1 cellular context compared by ENCODE assay signal in genomic region chr19:11374449-11375142, GRCh38.
TF ChIP-seq lines count a peak whose summit lies in the region.

Gene SWSAP1 (plus strand): TSS chr19:11374666. CDS start chr19:11374681, 15 bp downstream.

TF ChIP-seq in K562, 482 proteins besides CTCF, POLR2A, EP300 and RAD21 (continued from another document and continues in another):
- TF ChIP-seq PRDM10 (IDR thresholded peaks at IDR 0.05; ENCODE audit: partially characterized antibody), result no peak
- TF ChIP-seq, protein P1, sequence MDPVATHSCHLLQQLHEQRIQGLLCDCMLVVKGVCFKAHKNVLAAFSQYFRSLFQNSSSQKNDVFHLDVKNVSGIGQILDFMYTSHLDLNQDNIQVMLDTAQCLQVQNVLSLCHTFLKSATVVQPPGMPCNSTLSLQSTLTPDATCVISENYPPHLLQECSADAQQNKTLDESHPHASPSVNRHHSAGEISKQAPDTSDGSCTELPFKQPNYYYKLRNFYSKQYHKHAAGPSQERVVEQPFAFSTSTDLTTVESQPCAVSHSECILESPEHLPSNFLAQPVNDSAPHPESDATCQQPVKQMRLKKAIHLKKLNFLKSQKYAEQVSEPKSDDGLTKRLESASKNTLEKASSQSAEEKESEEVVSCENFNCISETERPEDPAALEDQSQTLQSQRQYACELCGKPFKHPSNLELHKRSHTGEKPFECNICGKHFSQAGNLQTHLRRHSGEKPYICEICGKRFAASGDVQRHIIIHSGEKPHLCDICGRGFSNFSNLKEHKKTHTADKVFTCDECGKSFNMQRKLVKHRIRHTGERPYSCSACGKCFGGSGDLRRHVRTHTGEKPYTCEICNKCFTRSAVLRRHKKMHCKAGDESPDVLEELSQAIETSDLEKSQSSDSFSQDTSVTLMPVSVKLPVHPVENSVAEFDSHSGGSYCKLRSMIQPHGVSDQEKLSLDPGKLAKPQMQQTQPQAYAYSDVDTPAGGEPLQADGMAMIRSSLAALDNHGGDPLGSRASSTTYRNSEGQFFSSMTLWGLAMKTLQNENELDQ (CRISPR knock-in tag; IDR thresholded peaks at IDR 0.05; ENCODE audit: borderline replicate concordance), result no peak
- TF ChIP-seq, protein P2, sequence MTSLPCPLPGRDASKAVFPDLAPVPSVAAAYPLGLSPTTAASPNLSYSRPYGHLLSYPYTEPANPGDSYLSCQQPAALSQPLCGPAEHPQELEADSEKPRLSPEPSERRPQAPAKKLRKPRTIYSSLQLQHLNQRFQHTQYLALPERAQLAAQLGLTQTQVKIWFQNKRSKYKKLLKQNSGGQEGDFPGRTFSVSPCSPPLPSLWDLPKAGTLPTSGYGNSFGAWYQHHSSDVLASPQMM (CRISPR knock-in tag; IDR thresholded peaks at IDR 0.05), result no peak
- no peak for TF ChIP-seq ZNF124 (CRISPR knock-in tag; IDR thresholded peaks at IDR 0.05)
- TF ChIP-seq EZH2 (IDR thresholded peaks at IDR 0.05; ENCODE audit: borderline replicate concordance, low read depth, low read length), result no peak
- TF ChIP-seq ARHGAP35 (IDR thresholded peaks at IDR 0.05; ENCODE audit: partially characterized antibody), result no peak
- TF ChIP-seq FIP1L1 (IDR thresholded peaks at IDR 0.05; ENCODE audit: low read depth, low read length, poor library complexity, severe bottlenecking), result no peak
- no peak for TF ChIP-seq XRCC3 (IDR thresholded peaks at IDR 0.05)
- peak; percentile 44 for TF ChIP-seq GTF2E2 (tag; IDR thresholded peaks at IDR 0.05)
- 0 out of 2 replicates have a peak, but pooled peaks have one; percentile 75 for TF ChIP-seq ETV5 (CRISPR knock-in tag; IDR thresholded peaks at IDR 0.05; ENCODE audit: low read depth)
- TF ChIP-seq AFF1 (IDR thresholded peaks at IDR 0.05; ENCODE audit: low read depth in 1 of 2, partially characterized antibody in 2 of 2), result peak in 1 of 2 experiments; percentile 37
- TF ChIP-seq, protein P3, sequence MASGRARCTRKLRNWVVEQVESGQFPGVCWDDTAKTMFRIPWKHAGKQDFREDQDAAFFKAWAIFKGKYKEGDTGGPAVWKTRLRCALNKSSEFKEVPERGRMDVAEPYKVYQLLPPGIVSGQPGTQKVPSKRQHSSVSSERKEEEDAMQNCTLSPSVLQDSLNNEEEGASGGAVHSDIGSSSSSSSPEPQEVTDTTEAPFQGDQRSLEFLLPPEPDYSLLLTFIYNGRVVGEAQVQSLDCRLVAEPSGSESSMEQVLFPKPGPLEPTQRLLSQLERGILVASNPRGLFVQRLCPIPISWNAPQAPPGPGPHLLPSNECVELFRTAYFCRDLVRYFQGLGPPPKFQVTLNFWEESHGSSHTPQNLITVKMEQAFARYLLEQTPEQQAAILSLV (tag; IDR thresholded peaks at IDR 0.05), result no peak
- no peak for TF ChIP-seq TAF9B (IDR thresholded peaks at IDR 0.05; ENCODE audit: partially characterized antibody)
- TF ChIP-seq, protein P4, sequence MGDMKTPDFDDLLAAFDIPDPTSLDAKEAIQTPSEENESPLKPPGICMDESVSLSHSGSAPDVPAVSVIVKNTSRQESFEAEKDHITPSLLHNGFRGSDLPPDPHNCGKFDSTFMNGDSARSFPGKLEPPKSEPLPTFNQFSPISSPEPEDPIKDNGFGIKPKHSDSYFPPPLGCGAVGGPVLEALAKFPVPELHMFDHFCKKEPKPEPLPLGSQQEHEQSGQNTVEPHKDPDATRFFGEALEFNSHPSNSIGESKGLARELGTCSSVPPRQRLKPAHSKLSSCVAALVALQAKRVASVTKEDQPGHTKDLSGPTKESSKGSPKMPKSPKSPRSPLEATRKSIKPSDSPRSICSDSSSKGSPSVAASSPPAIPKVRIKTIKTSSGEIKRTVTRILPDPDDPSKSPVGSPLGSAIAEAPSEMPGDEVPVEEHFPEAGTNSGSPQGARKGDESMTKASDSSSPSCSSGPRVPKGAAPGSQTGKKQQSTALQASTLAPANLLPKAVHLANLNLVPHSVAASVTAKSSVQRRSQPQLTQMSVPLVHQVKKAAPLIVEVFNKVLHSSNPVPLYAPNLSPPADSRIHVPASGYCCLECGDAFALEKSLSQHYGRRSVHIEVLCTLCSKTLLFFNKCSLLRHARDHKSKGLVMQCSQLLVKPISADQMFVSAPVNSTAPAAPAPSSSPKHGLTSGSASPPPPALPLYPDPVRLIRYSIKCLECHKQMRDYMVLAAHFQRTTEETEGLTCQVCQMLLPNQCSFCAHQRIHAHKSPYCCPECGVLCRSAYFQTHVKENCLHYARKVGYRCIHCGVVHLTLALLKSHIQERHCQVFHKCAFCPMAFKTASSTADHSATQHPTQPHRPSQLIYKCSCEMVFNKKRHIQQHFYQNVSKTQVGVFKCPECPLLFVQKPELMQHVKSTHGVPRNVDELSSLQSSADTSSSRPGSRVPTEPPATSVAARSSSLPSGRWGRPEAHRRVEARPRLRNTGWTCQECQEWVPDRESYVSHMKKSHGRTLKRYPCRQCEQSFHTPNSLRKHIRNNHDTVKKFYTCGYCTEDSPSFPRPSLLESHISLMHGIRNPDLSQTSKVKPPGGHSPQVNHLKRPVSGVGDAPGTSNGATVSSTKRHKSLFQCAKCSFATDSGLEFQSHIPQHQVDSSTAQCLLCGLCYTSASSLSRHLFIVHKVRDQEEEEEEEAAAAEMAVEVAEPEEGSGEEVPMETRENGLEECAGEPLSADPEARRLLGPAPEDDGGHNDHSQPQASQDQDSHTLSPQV (IDR thresholded peaks at IDR 0.05), result no peak
- TF ChIP-seq BRD9 (IDR thresholded peaks at IDR 0.05; ENCODE audit: low read depth, partially characterized antibody), result no peak
- no peak for TF ChIP-seq STAT5A (IDR thresholded peaks at IDR 0.05; ENCODE audit: borderline replicate concordance, low read length)
- TF ChIP-seq, protein P5, sequence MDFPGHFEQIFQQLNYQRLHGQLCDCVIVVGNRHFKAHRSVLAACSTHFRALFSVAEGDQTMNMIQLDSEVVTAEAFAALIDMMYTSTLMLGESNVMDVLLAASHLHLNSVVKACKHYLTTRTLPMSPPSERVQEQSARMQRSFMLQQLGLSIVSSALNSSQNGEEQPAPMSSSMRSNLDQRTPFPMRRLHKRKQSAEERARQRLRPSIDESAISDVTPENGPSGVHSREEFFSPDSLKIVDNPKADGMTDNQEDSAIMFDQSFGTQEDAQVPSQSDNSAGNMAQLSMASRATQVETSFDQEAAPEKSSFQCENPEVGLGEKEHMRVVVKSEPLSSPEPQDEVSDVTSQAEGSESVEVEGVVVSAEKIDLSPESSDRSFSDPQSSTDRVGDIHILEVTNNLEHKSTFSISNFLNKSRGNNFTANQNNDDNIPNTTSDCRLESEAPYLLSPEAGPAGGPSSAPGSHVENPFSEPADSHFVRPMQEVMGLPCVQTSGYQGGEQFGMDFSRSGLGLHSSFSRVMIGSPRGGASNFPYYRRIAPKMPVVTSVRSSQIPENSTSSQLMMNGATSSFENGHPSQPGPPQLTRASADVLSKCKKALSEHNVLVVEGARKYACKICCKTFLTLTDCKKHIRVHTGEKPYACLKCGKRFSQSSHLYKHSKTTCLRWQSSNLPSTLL (IDR thresholded peaks at IDR 0.05), result no peak
- TF ChIP-seq MTA1 (IDR thresholded peaks at IDR 0.05; ENCODE audit: borderline replicate concordance), result no peak
- no peak for TF ChIP-seq HDAC3 (IDR thresholded peaks at IDR 0.05; ENCODE audit: borderline replicate concordance, partially characterized antibody)
- no peak for TF ChIP-seq PHB (CRISPR knock-in tag; IDR thresholded peaks at IDR 0.05)
- TF ChIP-seq PRMT5 (CRISPR knock-in tag; IDR thresholded peaks at IDR 0.05), result no peak
- TF ChIP-seq ZBED1 (IDR thresholded peaks at IDR 0.05), result no peak
- TF ChIP-seq KLF1 (tag; IDR thresholded peaks at IDR 0.05), result no peak
- TF ChIP-seq SMAD3 (CRISPR knock-in tag; conservative IDR thresholded peaks at IDR 0.05), result 0 out of 2 replicates have a peak, but pooled peaks have one; percentile 24
- no peak for TF ChIP-seq TAF15 (IDR thresholded peaks at IDR 0.05; ENCODE audit: low read depth, low read length)
